1 cellular context compared by ENCODE assay signal in the genomic region with DNA sequence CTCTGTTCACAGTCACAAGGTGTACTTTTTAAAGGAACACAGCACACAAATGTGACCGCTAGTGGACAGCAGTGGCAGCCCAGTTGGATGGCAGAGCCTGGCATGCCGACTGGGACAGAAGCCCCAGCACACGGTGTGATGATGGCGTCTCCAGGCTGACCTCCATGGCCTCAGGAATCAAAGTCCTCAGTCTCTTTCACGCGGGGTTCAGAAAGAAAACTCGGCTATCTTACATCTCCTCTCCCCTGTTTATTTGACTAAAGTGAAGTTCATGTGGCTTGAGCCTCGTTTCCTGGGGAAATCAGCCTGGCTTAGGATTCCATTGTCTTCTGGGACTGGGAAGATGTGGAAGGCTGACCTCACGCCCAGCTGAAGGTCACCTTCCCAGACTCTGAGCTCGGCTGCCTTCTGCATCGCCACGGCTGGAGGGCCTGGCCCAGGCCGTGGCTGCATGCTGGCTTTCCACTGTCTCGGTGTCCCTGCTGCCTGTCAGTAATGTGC.
TF ChIP-seq lines count a peak whose summit lies in the region.

No MANE protein-coding gene starts in this region.

TF ChIP-seq in HepG2, 621 proteins besides CTCF, POLR2A, EP300 and RAD21 (continued from another document):
- TF ChIP-seq, protein P1, sequence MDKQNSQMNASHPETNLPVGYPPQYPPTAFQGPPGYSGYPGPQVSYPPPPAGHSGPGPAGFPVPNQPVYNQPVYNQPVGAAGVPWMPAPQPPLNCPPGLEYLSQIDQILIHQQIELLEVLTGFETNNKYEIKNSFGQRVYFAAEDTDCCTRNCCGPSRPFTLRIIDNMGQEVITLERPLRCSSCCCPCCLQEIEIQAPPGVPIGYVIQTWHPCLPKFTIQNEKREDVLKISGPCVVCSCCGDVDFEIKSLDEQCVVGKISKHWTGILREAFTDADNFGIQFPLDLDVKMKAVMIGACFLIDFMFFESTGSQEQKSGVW (CRISPR knock-in tag; IDR thresholded peaks at IDR 0.05; ENCODE audit: borderline replicate concordance): no peak
- TF ChIP-seq, protein P2, sequence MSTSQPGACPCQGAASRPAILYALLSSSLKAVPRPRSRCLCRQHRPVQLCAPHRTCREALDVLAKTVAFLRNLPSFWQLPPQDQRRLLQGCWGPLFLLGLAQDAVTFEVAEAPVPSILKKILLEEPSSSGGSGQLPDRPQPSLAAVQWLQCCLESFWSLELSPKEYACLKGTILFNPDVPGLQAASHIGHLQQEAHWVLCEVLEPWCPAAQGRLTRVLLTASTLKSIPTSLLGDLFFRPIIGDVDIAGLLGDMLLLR (CRISPR knock-in tag; IDR thresholded peaks at IDR 0.05): no peak
- TF ChIP-seq, protein P3, sequence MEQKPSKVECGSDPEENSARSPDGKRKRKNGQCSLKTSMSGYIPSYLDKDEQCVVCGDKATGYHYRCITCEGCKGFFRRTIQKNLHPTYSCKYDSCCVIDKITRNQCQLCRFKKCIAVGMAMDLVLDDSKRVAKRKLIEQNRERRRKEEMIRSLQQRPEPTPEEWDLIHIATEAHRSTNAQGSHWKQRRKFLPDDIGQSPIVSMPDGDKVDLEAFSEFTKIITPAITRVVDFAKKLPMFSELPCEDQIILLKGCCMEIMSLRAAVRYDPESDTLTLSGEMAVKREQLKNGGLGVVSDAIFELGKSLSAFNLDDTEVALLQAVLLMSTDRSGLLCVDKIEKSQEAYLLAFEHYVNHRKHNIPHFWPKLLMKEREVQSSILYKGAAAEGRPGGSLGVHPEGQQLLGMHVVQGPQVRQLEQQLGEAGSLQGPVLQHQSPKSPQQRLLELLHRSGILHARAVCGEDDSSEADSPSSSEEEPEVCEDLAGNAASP (CRISPR knock-in tag; IDR thresholded peaks at IDR 0.05; ENCODE audit: borderline replicate concordance): no peak
- no peak for TF ChIP-seq TBX3 (IDR thresholded peaks at IDR 0.05; ENCODE audit: borderline replicate concordance)
- peak; percentile 50 for TF ChIP-seq HNF4A (CRISPR knock-in tag; IDR thresholded peaks at IDR 0.05)
- TF ChIP-seq, protein P4, sequence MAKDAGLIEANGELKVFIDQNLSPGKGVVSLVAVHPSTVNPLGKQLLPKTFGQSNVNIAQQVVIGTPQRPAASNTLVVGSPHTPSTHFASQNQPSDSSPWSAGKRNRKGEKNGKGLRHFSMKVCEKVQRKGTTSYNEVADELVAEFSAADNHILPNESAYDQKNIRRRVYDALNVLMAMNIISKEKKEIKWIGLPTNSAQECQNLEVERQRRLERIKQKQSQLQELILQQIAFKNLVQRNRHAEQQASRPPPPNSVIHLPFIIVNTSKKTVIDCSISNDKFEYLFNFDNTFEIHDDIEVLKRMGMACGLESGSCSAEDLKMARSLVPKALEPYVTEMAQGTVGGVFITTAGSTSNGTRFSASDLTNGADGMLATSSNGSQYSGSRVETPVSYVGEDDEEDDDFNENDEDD (CRISPR knock-in tag; IDR thresholded peaks at IDR 0.05; ENCODE audit: borderline replicate concordance): no peak
- TF ChIP-seq THAP11 (CRISPR knock-in tag; IDR thresholded peaks at IDR 0.05): no peak
- TF ChIP-seq, protein P5, sequence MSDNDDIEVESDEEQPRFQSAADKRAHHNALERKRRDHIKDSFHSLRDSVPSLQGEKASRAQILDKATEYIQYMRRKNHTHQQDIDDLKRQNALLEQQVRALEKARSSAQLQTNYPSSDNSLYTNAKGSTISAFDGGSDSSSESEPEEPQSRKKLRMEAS (IDR thresholded peaks at IDR 0.05): no peak
- TF ChIP-seq ZNF766 (CRISPR knock-in tag; IDR thresholded peaks at IDR 0.05; ENCODE audit: borderline replicate concordance): no peak
- TF ChIP-seq ZNF180 (CRISPR knock-in tag; IDR thresholded peaks at IDR 0.05; ENCODE audit: borderline replicate concordance, low read depth): no peak
- TF ChIP-seq EHMT2 (IDR thresholded peaks at IDR 0.05; ENCODE audit: borderline replicate concordance, low read depth, low read length): no peak
- TF ChIP-seq KDM2A (CRISPR knock-in tag; IDR thresholded peaks at IDR 0.05; ENCODE audit: borderline replicate concordance, low read depth): no peak
- no peak for TF ChIP-seq SOX6 (IDR thresholded peaks at IDR 0.05)
- 0 out of 2 replicates have a peak, but pooled peaks have one; percentile 16 for TF ChIP-seq SOX6 (CRISPR knock-in tag; IDR thresholded peaks at IDR 0.05)
- TF ChIP-seq ZNF232 (CRISPR knock-in tag; IDR thresholded peaks at IDR 0.05; ENCODE audit: borderline replicate concordance): no peak
- no peak for TF ChIP-seq REXO4 (CRISPR knock-in tag; IDR thresholded peaks at IDR 0.05; ENCODE audit: borderline replicate concordance)
- no peak for TF ChIP-seq ZBTB8A (CRISPR knock-in tag; IDR thresholded peaks at IDR 0.05; ENCODE audit: borderline replicate concordance, low read depth)
- TF ChIP-seq XBP1 (CRISPR knock-in tag; IDR thresholded peaks at IDR 0.05): no peak
- TF ChIP-seq SMAD1 (CRISPR knock-in tag; IDR thresholded peaks at IDR 0.05; ENCODE audit: borderline replicate concordance, low read depth): no peak
- TF ChIP-seq, protein P6, sequence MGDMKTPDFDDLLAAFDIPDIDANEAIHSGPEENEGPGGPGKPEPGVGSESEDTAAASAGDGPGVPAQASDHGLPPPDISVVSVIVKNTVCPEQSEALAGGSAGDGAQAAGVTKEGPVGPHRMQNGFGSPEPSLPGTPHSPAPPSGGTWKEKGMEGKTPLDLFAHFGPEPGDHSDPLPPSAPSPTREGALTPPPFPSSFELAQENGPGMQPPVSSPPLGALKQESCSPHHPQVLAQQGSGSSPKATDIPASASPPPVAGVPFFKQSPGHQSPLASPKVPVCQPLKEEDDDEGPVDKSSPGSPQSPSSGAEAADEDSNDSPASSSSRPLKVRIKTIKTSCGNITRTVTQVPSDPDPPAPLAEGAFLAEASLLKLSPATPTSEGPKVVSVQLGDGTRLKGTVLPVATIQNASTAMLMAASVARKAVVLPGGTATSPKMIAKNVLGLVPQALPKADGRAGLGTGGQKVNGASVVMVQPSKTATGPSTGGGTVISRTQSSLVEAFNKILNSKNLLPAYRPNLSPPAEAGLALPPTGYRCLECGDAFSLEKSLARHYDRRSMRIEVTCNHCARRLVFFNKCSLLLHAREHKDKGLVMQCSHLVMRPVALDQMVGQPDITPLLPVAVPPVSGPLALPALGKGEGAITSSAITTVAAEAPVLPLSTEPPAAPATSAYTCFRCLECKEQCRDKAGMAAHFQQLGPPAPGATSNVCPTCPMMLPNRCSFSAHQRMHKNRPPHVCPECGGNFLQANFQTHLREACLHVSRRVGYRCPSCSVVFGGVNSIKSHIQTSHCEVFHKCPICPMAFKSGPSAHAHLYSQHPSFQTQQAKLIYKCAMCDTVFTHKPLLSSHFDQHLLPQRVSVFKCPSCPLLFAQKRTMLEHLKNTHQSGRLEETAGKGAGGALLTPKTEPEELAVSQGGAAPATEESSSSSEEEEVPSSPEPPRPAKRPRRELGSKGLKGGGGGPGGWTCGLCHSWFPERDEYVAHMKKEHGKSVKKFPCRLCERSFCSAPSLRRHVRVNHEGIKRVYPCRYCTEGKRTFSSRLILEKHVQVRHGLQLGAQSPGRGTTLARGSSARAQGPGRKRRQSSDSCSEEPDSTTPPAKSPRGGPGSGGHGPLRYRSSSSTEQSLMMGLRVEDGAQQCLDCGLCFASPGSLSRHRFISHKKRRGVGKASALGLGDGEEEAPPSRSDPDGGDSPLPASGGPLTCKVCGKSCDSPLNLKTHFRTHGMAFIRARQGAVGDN (CRISPR knock-in tag; IDR thresholded peaks at IDR 0.05): peak; percentile 38
- peak; percentile 17; the same call in 1 of the 2 replicates for TF ChIP-seq HOXA3 (CRISPR knock-in tag; IDR thresholded peaks at IDR 0.05)
- TF ChIP-seq GLI4 (CRISPR knock-in tag; IDR thresholded peaks at IDR 0.05; ENCODE audit: borderline replicate concordance): no peak
- TF ChIP-seq ZNF552 (CRISPR knock-in tag; IDR thresholded peaks at IDR 0.05; ENCODE audit: borderline replicate concordance): no peak
- TF ChIP-seq, protein P7, sequence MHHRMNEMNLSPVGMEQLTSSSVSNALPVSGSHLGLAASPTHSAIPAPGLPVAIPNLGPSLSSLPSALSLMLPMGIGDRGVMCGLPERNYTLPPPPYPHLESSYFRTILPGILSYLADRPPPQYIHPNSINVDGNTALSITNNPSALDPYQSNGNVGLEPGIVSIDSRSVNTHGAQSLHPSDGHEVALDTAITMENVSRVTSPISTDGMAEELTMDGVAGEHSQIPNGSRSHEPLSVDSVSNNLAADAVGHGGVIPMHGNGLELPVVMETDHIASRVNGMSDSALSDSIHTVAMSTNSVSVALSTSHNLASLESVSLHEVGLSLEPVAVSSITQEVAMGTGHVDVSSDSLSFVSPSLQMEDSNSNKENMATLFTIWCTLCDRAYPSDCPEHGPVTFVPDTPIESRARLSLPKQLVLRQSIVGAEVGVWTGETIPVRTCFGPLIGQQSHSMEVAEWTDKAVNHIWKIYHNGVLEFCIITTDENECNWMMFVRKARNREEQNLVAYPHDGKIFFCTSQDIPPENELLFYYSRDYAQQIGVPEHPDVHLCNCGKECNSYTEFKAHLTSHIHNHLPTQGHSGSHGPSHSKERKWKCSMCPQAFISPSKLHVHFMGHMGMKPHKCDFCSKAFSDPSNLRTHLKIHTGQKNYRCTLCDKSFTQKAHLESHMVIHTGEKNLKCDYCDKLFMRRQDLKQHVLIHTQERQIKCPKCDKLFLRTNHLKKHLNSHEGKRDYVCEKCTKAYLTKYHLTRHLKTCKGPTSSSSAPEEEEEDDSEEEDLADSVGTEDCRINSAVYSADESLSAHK (CRISPR knock-in tag; IDR thresholded peaks at IDR 0.05; ENCODE audit: borderline replicate concordance): no peak
- TF ChIP-seq ZBTB38 (CRISPR knock-in tag; IDR thresholded peaks at IDR 0.05): 0 out of 2 replicates have a peak, but pooled peaks have one; percentile 14
- TF ChIP-seq, protein P8, sequence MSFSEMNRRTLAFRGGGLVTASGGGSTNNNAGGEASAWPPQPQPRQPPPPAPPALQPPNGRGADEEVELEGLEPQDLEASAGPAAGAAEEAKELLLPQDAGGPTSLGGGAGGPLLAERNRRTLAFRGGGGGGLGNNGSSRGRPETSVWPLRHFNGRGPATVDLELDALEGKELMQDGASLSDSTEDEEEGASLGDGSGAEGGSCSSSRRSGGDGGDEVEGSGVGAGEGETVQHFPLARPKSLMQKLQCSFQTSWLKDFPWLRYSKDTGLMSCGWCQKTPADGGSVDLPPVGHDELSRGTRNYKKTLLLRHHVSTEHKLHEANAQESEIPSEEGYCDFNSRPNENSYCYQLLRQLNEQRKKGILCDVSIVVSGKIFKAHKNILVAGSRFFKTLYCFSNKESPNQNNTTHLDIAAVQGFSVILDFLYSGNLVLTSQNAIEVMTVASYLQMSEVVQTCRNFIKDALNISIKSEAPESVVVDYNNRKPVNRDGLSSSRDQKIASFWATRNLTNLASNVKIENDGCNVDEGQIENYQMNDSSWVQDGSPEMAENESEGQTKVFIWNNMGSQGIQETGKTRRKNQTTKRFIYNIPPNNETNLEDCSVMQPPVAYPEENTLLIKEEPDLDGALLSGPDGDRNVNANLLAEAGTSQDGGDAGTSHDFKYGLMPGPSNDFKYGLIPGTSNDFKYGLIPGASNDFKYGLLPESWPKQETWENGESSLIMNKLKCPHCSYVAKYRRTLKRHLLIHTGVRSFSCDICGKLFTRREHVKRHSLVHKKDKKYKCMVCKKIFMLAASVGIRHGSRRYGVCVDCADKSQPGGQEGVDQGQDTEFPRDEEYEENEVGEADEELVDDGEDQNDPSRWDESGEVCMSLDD (CRISPR knock-in tag; IDR thresholded peaks at IDR 0.05; ENCODE audit: borderline replicate concordance): no peak
